Comparison of ENCODE assay signal across 8 cellular contexts in genomic region chr1:156591181-156591431, GRCh38. TPM values are rescaled to one million over a fixed set of nuclear protein-coding genes. Genes with fewer than 3 reads are reported as not detected.
A peak's percentile ranks its signal among the peaks of the same experiment; 100 is the strongest.
DNase-seq lines count a peak whose midpoint lies in the region; ATAC-seq and TF ChIP-seq lines count a peak whose summit lies in the region.

No MANE protein-coding gene starts in this region.

- no peaks in the 10 kb centered on the region for H3K27me3 ChIP-seq in iPS DF 6.9 (ENCODE audit: control insufficient read depth, insufficient read depth, low read length)
- no peaks in the 10 kb centered on the region for H3K27me3 ChIP-seq in stomach smooth muscle (ENCODE audit: control insufficient read depth in 1 of 2, insufficient read depth in 2 of 2, low read length in 2 of 2)

- H3K9ac ChIP-seq in stomach smooth muscle (ENCODE audit: low read length in 2 of 2) = peak overlapping the region; percentile 74 to 96

- POLR2A ChIA-PET in activated CD4-positive, alpha-beta T cell treated with anti-CD3 and anti-CD28 coated beads, Interleukin-2, amount 10 ng/mL, durations not matched to agents 7 days and 5 days (lab: Charles Lee) = no interaction called here
- POLR2A ChIA-PET in WTC11 (lab: Charles Lee) = interaction anchor here (0.6 to 1.8 kb wide), 9 partner anchors 11 to 134 kb away, joined by 3 to 6 read pairs (median 3); partner anchors contain the start of gene GPATCH4

- CTCF ChIA-PET in activated CD4-positive, alpha-beta T cell treated with anti-CD3 and anti-CD28 coated beads, Interleukin-2, amount 10 ng/mL, durations not matched to agents 7 days and 5 days (lab: Charles Lee) = interaction anchor here (0.9 to 1.7 kb wide), 7 partner anchors 68 to 145 kb away, joined by 3 to 7 read pairs (median 4); partner anchors contain the start of gene MEF2D
- CTCF ChIA-PET in WTC11 (lab: Charles Lee) = interaction anchor here (0.9 to 3.4 kb wide), 20 partner anchors 9 to 337 kb away, joined by 3 to 28 read pairs (median 5); partner anchors contain the start of genes GPATCH4, HAPLN2, MEF2D and TTC24

- DNase-seq in activated CD4-positive, alpha-beta T cell treated with anti-CD3 and anti-CD28 coated beads, Interleukin-2, amount 10 ng/mL, durations not matched to agents 7 days and 5 days = no peak
- DNase-seq in activated CD4-positive, alpha-beta T cell treated with anti-CD3 and anti-CD28 coated beads for 48 hours = no peak
- DNase-seq in WTC11 (ENCODE audit: low spot score) = no peak
- no peak for DNase-seq in iPS DF 6.9 (ENCODE audit: low read depth, low spot score)
- no peak for DNase-seq in HPDE6-E6E7 (ENCODE audit: extremely low spot score)
- DNase-seq in superior temporal gyrus (ENCODE audit: extremely low spot score) = no peak

- peak overlapping the region; percentile 83 for H3K27ac Mint-ChIP-seq in activated CD4-positive, alpha-beta T cell treated with anti-CD3 and anti-CD28 coated beads, Interleukin-2, amount 10 ng/mL, durations not matched to agents 7 days and 5 days
- H3K27ac Mint-ChIP-seq in WTC11 = peak overlapping the region; percentile 94

- peaks cover 28% of the 10 kb centered on the region for H3K4me1 Mint-ChIP-seq in activated CD4-positive, alpha-beta T cell treated with anti-CD3 and anti-CD28 coated beads, Interleukin-2, amount 10 ng/mL, durations not matched to agents 7 days and 5 days
- peaks cover 16% of the 10 kb centered on the region for H3K4me1 Mint-ChIP-seq in WTC11

- H3K9me3 ChIP-seq in iPS DF 6.9 (ENCODE audit: control insufficient read depth, insufficient read depth, low read length) (no peaks in the 10 kb centered on the region), stomach smooth muscle (ENCODE audit: control insufficient read depth in 2 of 2, low read length in 2 of 2) (no peaks in the 10 kb centered on the region)

- H3K4me3 Mint-ChIP-seq in activated CD4-positive, alpha-beta T cell treated with anti-CD3 and anti-CD28 coated beads, Interleukin-2, amount 10 ng/mL, durations not matched to agents 7 days and 5 days = peak overlapping the region; percentile 78
- peak overlapping the region; percentile 79 for H3K4me3 Mint-ChIP-seq in WTC11

- H3K36me3 ChIP-seq in iPS DF 6.9 (ENCODE audit: control insufficient read depth, insufficient read depth, low read length) (peaks cover 22% of the 10 kb centered on the region), stomach smooth muscle (ENCODE audit: control insufficient read depth in 2 of 2, insufficient read depth in 2 of 2, low read length in 2 of 2) (peaks cover 21 to 25% of the 10 kb centered on the region in 2 donors)

- WGBS in iPS DF 6.9 (ENCODE audit: insufficient coverage, insufficient read length) = no CpG with 5 or more reads among the region's 6 CpGs

- H3K27ac ChIP-seq in iPS DF 6.9 (ENCODE audit: low read length) (no peak overlapping the region), stomach smooth muscle (ENCODE audit: low read length) (peak overlapping the region; percentile 69)

- no peaks in the 10 kb centered on the region for H3K9me3 Mint-ChIP-seq in activated CD4-positive, alpha-beta T cell treated with anti-CD3 and anti-CD28 coated beads, Interleukin-2, amount 10 ng/mL, durations not matched to agents 7 days and 5 days
- H3K9me3 Mint-ChIP-seq in WTC11 = no peaks in the 10 kb centered on the region

- peak overlapping the region; percentile 33; the same call in 1 of the 2 replicates for H3K4me3 ChIP-seq in iPS DF 6.9 (ENCODE audit: low read length)
- peak overlapping the region; percentile 75 to 88 for H3K4me3 ChIP-seq in stomach smooth muscle (ENCODE audit: low read length in 2 of 2)

- ATAC-seq in WTC11 (peak; percentile 5), HG02938 (IDR thresholded peaks at IDR 0.05; ENCODE audit: unreplicated experiment) (no peak)

- H3K27me3 Mint-ChIP-seq in activated CD4-positive, alpha-beta T cell treated with anti-CD3 and anti-CD28 coated beads, Interleukin-2, amount 10 ng/mL, durations not matched to agents 7 days and 5 days = no peaks in the 10 kb centered on the region
- H3K27me3 Mint-ChIP-seq in WTC11 (ENCODE audit: low read depth) = no peaks in the 10 kb centered on the region; the same call in 1 of the 2 replicates

- TF ChIP-seq CTCF in WTC11 (IDR thresholded peaks at IDR 0.05) = no peak

- peaks cover 13% of the 10 kb centered on the region for H3K36me3 Mint-ChIP-seq in activated CD4-positive, alpha-beta T cell treated with anti-CD3 and anti-CD28 coated beads, Interleukin-2, amount 10 ng/mL, durations not matched to agents 7 days and 5 days (ENCODE audit: low read depth)
- H3K36me3 Mint-ChIP-seq in WTC11 = peaks cover 22% of the 10 kb centered on the region

- H3K4me1 ChIP-seq in iPS DF 6.9 (ENCODE audit: control insufficient read depth, insufficient read depth, low read length) (no peaks in the 10 kb centered on the region; the same call in 1 of the 2 replicates), stomach smooth muscle (ENCODE audit: control insufficient read depth, insufficient read depth, low read length) (peaks cover 14% of the 10 kb centered on the region)

TF ChIP-seq in WTC11, 78 proteins besides CTCF, POLR2A, EP300 and RAD21:
- TF ChIP-seq CBFB (CRISPR knock-in tag; IDR thresholded peaks at IDR 0.05; ENCODE audit: low read depth) = no peak
- no peak for TF ChIP-seq RELA (CRISPR knock-in tag; IDR thresholded peaks at IDR 0.05; ENCODE audit: borderline replicate concordance)
- no peak for TF ChIP-seq ELF4 (CRISPR knock-in tag; IDR thresholded peaks at IDR 0.05; ENCODE audit: low read depth)
- no peak for TF ChIP-seq ZNF281 (CRISPR knock-in tag; IDR thresholded peaks at IDR 0.05)
- TF ChIP-seq FOXJ3 (CRISPR knock-in tag; IDR thresholded peaks at IDR 0.05; ENCODE audit: borderline replicate concordance) = no peak
- no peak for TF ChIP-seq SP1 (CRISPR knock-in tag; conservative IDR thresholded peaks at IDR 0.05)
TF ChIP-seq in WTC11: peak in this region for 0.

RNA-seq across cellular contexts. Expression of gene NAXE, which starts 0.5 kb away (rescaled TPM):
- total RNA-seq in activated CD4-positive, alpha-beta T cell treated with anti-CD3 and anti-CD28 coated beads, Interleukin-2, amount 10 ng/mL, durations not matched to agents 7 days and 5 days = 10 to 100 TPM; 52.9 to 54.2 TPM
- 81.6 to 98.1 TPM (median 92.8 TPM) in 3 replicates for total RNA-seq in WTC11 (2021)

RNA-seq across cellular contexts. Expression of gene GPATCH4, which starts 10.2 kb away (rescaled TPM):
- 10 to 100 TPM; 29.9 to 33.4 TPM for total RNA-seq in activated CD4-positive, alpha-beta T cell treated with anti-CD3 and anti-CD28 coated beads, Interleukin-2, amount 10 ng/mL, durations not matched to agents 7 days and 5 days
- total RNA-seq in WTC11 (2021) = 37.1 to 50.1 TPM (median 38.2 TPM) in 3 replicates

RNA-seq across cellular contexts. Expression of gene TTC24, which starts 11.6 kb away (rescaled TPM):
- total RNA-seq in activated CD4-positive, alpha-beta T cell treated with anti-CD3 and anti-CD28 coated beads, Interleukin-2, amount 10 ng/mL, durations not matched to agents 7 days and 5 days = 1 to 10 TPM; 2.9 to 4.6 TPM
- 0.09 to 0.20 TPM (median 0.11 TPM) in 3 replicates for total RNA-seq in WTC11 (2021)

RNA-seq across cellular contexts. Expression of gene IQGAP3, which starts 18.7 kb away (rescaled TPM):
- 10 to 100 TPM; 25.2 to 25.5 TPM for total RNA-seq in activated CD4-positive, alpha-beta T cell treated with anti-CD3 and anti-CD28 coated beads, Interleukin-2, amount 10 ng/mL, durations not matched to agents 7 days and 5 days
- total RNA-seq in WTC11 (2021) = 30.8 to 33.3 TPM (median 33.3 TPM) in 3 replicates

RNA-seq across cellular contexts. Expression of gene HAPLN2, which starts 28.1 kb away (rescaled TPM):
- under 1 TPM in 1 of 2 experiments, not detected in 1; 0.62 TPM for total RNA-seq in activated CD4-positive, alpha-beta T cell treated with anti-CD3 and anti-CD28 coated beads, Interleukin-2, amount 10 ng/mL, durations not matched to agents 7 days and 5 days
- 1.1 to 1.3 TPM (median 1.2 TPM) in 3 replicates for total RNA-seq in WTC11 (2021)
